In the genomic region with DNA sequence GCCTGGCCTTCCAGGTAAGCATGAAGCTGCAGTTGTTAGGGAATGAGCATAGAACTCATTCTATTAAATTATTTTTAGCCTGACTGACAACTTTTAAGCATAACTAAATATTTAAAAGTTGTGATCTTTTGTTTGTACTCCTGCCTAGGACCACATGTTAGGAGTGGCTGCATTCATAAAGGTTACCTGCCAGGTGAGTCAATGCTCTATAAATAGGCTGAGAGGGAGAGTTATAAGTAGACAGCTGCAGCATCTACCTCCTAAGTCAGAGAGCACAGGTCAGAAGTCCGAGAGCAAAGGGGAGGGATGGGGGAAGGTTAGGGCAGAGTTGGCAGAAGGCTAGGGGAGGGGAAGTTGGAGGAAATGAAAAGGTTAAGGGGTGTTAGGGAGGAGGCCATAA, we compare ENCODE assay signal across 29 cellular contexts.
"Had no signal": no experiment of that assay in that cellular context is flagged by ENCODE, and none has a peak within 500 bp of the region (broad histone marks: within the 10 kb centered on the region; RNA-seq: fewer than 3 reads in every experiment).

No MANE protein-coding gene starts in this region.

- H3K27me3 Mint-ChIP-seq: activated CD4-positive, alpha-beta memory T cell treated with anti-CD3 and anti-CD28 coated beads for 36 hours; activated naive CD4-positive, alpha-beta T cell treated with anti-CD3 and anti-CD28 coated beads, Interleukin-2, amount 10 ng/mL, durations not matched to agents 7 days and 5 days; activated naive CD8-positive, alpha-beta T cell; activated naive CD8-positive, alpha-beta T cell treated with anti-CD3 and anti-CD28 coated beads, Interleukin-2, amount 50 U/mL, for 24 hours had no signal

- H3K4me1 Mint-ChIP-seq: activated B cell treated with CpG ODN at 0.5 μM for 24 hours; activated naive CD4-positive, alpha-beta T cell treated with anti-CD3 and anti-CD28 coated beads, Interleukin-2, amount 10 ng/mL, durations not matched to agents 7 days and 5 days; activated naive CD8-positive, alpha-beta T cell treated with anti-CD3 and anti-CD28 coated beads, Interleukin-2, amount 50 U/mL, for 24 hours; brain had no signal

- DNase-seq: activated B cell treated with CpG ODN at 0.5 μM for 24 hours; activated CD4-positive, alpha-beta memory T cell treated with anti-CD3 and anti-CD28 coated beads for 36 hours; activated CD4-positive, alpha-beta T cell treated with anti-CD3 and anti-CD28 coated beads for 4 hours; activated CD4-positive, alpha-beta T cell treated with anti-CD3 and anti-CD28 coated beads, Interleukin-2, amount 50 U/mL, for 1 hour; activated CD4-positive, CD25-positive, alpha-beta regulatory T cell treated with anti-CD3 and anti-CD28 coated beads, Interleukin-2, amount 50 U/mL, for 72 hours; activated CD8-positive, alpha-beta memory T cell treated with anti-CD3 and anti-CD28 coated beads, Interleukin-2, amount 50 U/mL, for 4 hours; activated effector memory CD4-positive, alpha-beta T cell treated with Interleukin-2 at 50 U/mL for 16 hours; activated naive CD4-positive, alpha-beta T cell treated with anti-CD3 and anti-CD28 coated beads, Interleukin-2, amount 10 ng/mL, durations not matched to agents 7 days and 5 days; activated naive CD8-positive, alpha-beta T cell treated with anti-CD3 and anti-CD28 coated beads, Interleukin-2, amount 50 U/mL, for 24 hours; activated T-cell treated with anti-CD3 and anti-CD28 coated beads for 4 hours; activated T-cell treated with anti-CD3 and anti-CD28 coated beads, Interleukin-2, amount 50 U/mL, for 4 hours; anterior cingulate cortex; caudate nucleus; cerebellar nuclear complex; Karpas-422; NCI-H1105; NCI-H1417 treated with DMSO at 0.1 percent for 48 hours; NCI-H1694 treated with DMSO at 0.1 percent for 48 hours; NCI-H2029; NCI-H345; NCI-H524; Right ventricle myocardium superior; SW 1271; T-helper 1 cell; T-helper 2 cell; T-helper 9 cell had no signal

- H3K4me3 Mint-ChIP-seq: activated B cell treated with CpG ODN at 0.5 μM for 24 hours; activated CD4-positive, alpha-beta memory T cell treated with anti-CD3 and anti-CD28 coated beads for 36 hours; activated naive CD4-positive, alpha-beta T cell treated with anti-CD3 and anti-CD28 coated beads, Interleukin-2, amount 10 ng/mL, durations not matched to agents 7 days and 5 days; activated naive CD8-positive, alpha-beta T cell; activated naive CD8-positive, alpha-beta T cell treated with anti-CD3 and anti-CD28 coated beads, Interleukin-2, amount 50 U/mL, for 24 hours; activated T-cell treated with anti-CD3 and anti-CD28 coated beads, Interleukin-2, amount 50 U/mL, for 4 hours; brain had no signal

- H3K27ac Mint-ChIP-seq: activated B cell treated with CpG ODN at 0.5 μM for 24 hours; activated CD4-positive, alpha-beta memory T cell treated with anti-CD3 and anti-CD28 coated beads for 36 hours; activated naive CD4-positive, alpha-beta T cell treated with anti-CD3 and anti-CD28 coated beads, Interleukin-2, amount 10 ng/mL, durations not matched to agents 7 days and 5 days; activated naive CD8-positive, alpha-beta T cell; activated naive CD8-positive, alpha-beta T cell treated with anti-CD3 and anti-CD28 coated beads, Interleukin-2, amount 50 U/mL, for 24 hours; brain had no signal

- H3K27ac ChIP-seq: VCaP had no signal

- ATAC-seq: activated naive CD8-positive, alpha-beta T cell treated with anti-CD3 and anti-CD28 coated beads, Interleukin-2, amount 50 U/mL, for 24 hours; activated T-cell treated with anti-CD3 and anti-CD28 coated beads, Interleukin-2, amount 50 U/mL, for 4 hours had no signal

- H3K36me3 Mint-ChIP-seq: activated CD4-positive, alpha-beta memory T cell treated with anti-CD3 and anti-CD28 coated beads for 36 hours; activated naive CD4-positive, alpha-beta T cell treated with anti-CD3 and anti-CD28 coated beads, Interleukin-2, amount 10 ng/mL, durations not matched to agents 7 days and 5 days; activated naive CD8-positive, alpha-beta T cell; brain had no signal

- H3K9me3 Mint-ChIP-seq: activated B cell treated with CpG ODN at 0.5 μM for 24 hours; activated CD4-positive, alpha-beta memory T cell treated with anti-CD3 and anti-CD28 coated beads for 36 hours; activated naive CD4-positive, alpha-beta T cell treated with anti-CD3 and anti-CD28 coated beads, Interleukin-2, amount 10 ng/mL, durations not matched to agents 7 days and 5 days; activated naive CD8-positive, alpha-beta T cell treated with anti-CD3 and anti-CD28 coated beads, Interleukin-2, amount 50 U/mL, for 24 hours; activated T-cell treated with anti-CD3 and anti-CD28 coated beads, Interleukin-2, amount 50 U/mL, for 4 hours had no signal
